In genomic region chr3:184334470-184335158, GRCh38 we compare ENCODE assay signal across 7 cellular contexts. TPM values are rescaled to one million over a fixed set of nuclear protein-coding genes. Genes with fewer than 3 reads are reported as not detected.
DNase-seq lines count a peak whose midpoint lies in the region.

No MANE protein-coding gene starts in this region.

- H3K27me3 ChIP-seq in Karpas-422 (ENCODE audit: low read length) (no peaks in the 10 kb centered on the region), esophagus (ENCODE audit: control insufficient read depth in 1 of 2, insufficient read depth in 2 of 2, low read length in 2 of 2) (no peaks in the 10 kb centered on the region), rectal smooth muscle tissue (ENCODE audit: control insufficient read depth, insufficient read depth, low read length) (no peaks in the 10 kb centered on the region)

- no peak overlapping the region for H3K4me3 ChIP-seq in Karpas-422 (ENCODE audit: low read length)
- no peak overlapping the region for H3K4me3 ChIP-seq in esophagus (ENCODE audit: low read depth in 1 of 2, low read length in 2 of 2)
- no peak overlapping the region for H3K4me3 ChIP-seq in rectal smooth muscle tissue (ENCODE audit: low read length)

- H3K4me1 ChIP-seq in Karpas-422 (ENCODE audit: low read length) (peaks cover 25% of the 10 kb centered on the region), esophagus (ENCODE audit: control insufficient read depth in 2 of 2, insufficient read depth in 2 of 2, low read length in 1 of 2) (peaks cover 2 to 18% of the 10 kb centered on the region in 2 donors), rectal smooth muscle tissue (ENCODE audit: control insufficient read depth, insufficient read depth, low read length) (peaks cover 27% of the 10 kb centered on the region)

- 76 to 77% methylated on average over 15 of the region's 15 CpGs for WGBS in esophagus, 2 donors

- H3K79me2 ChIP-seq in Karpas-422 (ENCODE audit: low read length): peaks cover 27% of the 10 kb centered on the region

- H3K36me3 ChIP-seq in Karpas-422 (ENCODE audit: insufficient read depth, low read length) (peaks cover 34% of the 10 kb centered on the region), esophagus (ENCODE audit: control insufficient read depth in 2 of 2, insufficient read depth in 2 of 2, low read length in 1 of 2) (peaks cover 19 to 36% of the 10 kb centered on the region in 2 donors), rectal smooth muscle tissue (ENCODE audit: control insufficient read depth, insufficient read depth, low read length) (peaks cover 39% of the 10 kb centered on the region)

- no peaks in the 10 kb centered on the region for H3K9me2 ChIP-seq in Karpas-422 (replicated peaks; ENCODE audit: insufficient read depth, low read length)

- H3K9me3 ChIP-seq in Karpas-422 (ENCODE audit: low read length) (no peaks in the 10 kb centered on the region), esophagus (ENCODE audit: control insufficient read depth in 2 of 2, insufficient read depth in 1 of 2, low read depth in 1 of 2, low read length in 1 of 2) (no peaks in the 10 kb centered on the region)

- peak; percentile 58 for DNase-seq in Karpas-422
- peak; percentile 34 to 57 for DNase-seq in activated CD4-positive, alpha-beta T cell treated with anti-CD3 and anti-CD28 coated beads, Interleukin-2, amount 50 U/mL, for 48 hours
- no peak for DNase-seq in NCI-H1092 (lab: John Stamatoyannopoulos, UW)
- DNase-seq in NCI-H1417 treated with DMSO at 0.1 percent for 48 hours (lab: John Stamatoyannopoulos, UW): no peak
- DNase-seq in NCI-H1105 (lab: John Stamatoyannopoulos, UW): no peak

- H3K9ac ChIP-seq in Karpas-422 (ENCODE audit: low read length) (no peak overlapping the region), rectal smooth muscle tissue (ENCODE audit: low read length) (no peak overlapping the region)

- H3K27ac ChIP-seq in Karpas-422 (ENCODE audit: low read length) (peak overlapping the region; percentile 53; the same call in 1 of the 2 replicates), esophagus (ENCODE audit: low read depth in 2 of 2, low read length in 1 of 2) (peak overlapping the region; percentile 98 to 99), rectal smooth muscle tissue (ENCODE audit: low read depth, low read length) (peak overlapping the region; percentile 95)

- no peak overlapping the region for H2AFZ ChIP-seq in Karpas-422 (ENCODE audit: low read length)

- H3K4me2 ChIP-seq in Karpas-422 (ENCODE audit: low read depth, low read length, poor library complexity, severe bottlenecking): no peak overlapping the region

- peaks cover 40% of the 10 kb centered on the region for H4K20me1 ChIP-seq in Karpas-422 (ENCODE audit: insufficient read depth, low read depth, low read length)

RNA-seq across cellular contexts. Expression of gene FAM131A, which starts 2.8 kb away (rescaled TPM):
- 23.0 and 26.1 TPM in 2 replicates for total RNA-seq in Karpas-422 (2014; rRNA removed; shearing (Covaris generic); ENCODE audit: low replicate concordance)
- polyA plus RNA-seq in esophagus: 1 to 10 TPM; 7.7 to 9.5 TPM

RNA-seq across cellular contexts. Expression of gene EIF4G1, which starts 20.2 kb away (rescaled TPM):
- 177 and 369 TPM in 2 replicates for total RNA-seq in Karpas-422 (2014; rRNA removed; shearing (Covaris generic); ENCODE audit: low replicate concordance)
- polyA plus RNA-seq in esophagus: 100 to 1,000 TPM; 222 to 257 TPM

RNA-seq across cellular contexts. Expression of gene CLCN2, which starts 26.8 kb away (rescaled TPM):
- 4.4 and 8.8 TPM in 2 replicates for total RNA-seq in Karpas-422 (2014; rRNA removed; shearing (Covaris generic); ENCODE audit: low replicate concordance)
- 1 to 10 TPM; 3.1 to 5.4 TPM for polyA plus RNA-seq in esophagus

RNA-seq across cellular contexts. Expression of gene POLR2H, which starts 26.9 kb away (rescaled TPM):
- total RNA-seq in Karpas-422 (2014; rRNA removed; shearing (Covaris generic); ENCODE audit: low replicate concordance): 165 and 169 TPM in 2 replicates
- polyA plus RNA-seq in esophagus: 100 to 1,000 TPM in 1 of 2 donors, 10 to 100 TPM in 1; 79.6 to 103 TPM

RNA-seq across cellular contexts. Expression of gene PSMD2, which starts 35.6 kb away (rescaled TPM):
- 235 and 301 TPM in 2 replicates for total RNA-seq in Karpas-422 (2014; rRNA removed; shearing (Covaris generic); ENCODE audit: low replicate concordance)
- 100 to 1,000 TPM in 1 of 2 donors, 10 to 100 TPM in 1; 50.1 to 156 TPM for polyA plus RNA-seq in esophagus

Comparison
In these comparisons a context has a peak if more than half of its experiments do, and no peak if none do; other contexts are left out.
1. DNase-seq: peak in Karpas-422 (single experiment) and activated CD4-positive, alpha-beta T cell treated with anti-CD3 and anti-CD28 coated beads, Interleukin-2, amount 50 U/mL, for 48 hours (2 of 2); none in NCI-H1092 (single experiment), NCI-H1417 treated with DMSO at 0.1 percent for 48 hours (single experiment) and NCI-H1105 (single experiment).
2. Peak in every context shown above with its lines, with median percentiles within 50 percentile points of each other: H3K27ac ChIP-seq.